8 cellular contexts compared by ENCODE assay signal in the genomic region with DNA sequence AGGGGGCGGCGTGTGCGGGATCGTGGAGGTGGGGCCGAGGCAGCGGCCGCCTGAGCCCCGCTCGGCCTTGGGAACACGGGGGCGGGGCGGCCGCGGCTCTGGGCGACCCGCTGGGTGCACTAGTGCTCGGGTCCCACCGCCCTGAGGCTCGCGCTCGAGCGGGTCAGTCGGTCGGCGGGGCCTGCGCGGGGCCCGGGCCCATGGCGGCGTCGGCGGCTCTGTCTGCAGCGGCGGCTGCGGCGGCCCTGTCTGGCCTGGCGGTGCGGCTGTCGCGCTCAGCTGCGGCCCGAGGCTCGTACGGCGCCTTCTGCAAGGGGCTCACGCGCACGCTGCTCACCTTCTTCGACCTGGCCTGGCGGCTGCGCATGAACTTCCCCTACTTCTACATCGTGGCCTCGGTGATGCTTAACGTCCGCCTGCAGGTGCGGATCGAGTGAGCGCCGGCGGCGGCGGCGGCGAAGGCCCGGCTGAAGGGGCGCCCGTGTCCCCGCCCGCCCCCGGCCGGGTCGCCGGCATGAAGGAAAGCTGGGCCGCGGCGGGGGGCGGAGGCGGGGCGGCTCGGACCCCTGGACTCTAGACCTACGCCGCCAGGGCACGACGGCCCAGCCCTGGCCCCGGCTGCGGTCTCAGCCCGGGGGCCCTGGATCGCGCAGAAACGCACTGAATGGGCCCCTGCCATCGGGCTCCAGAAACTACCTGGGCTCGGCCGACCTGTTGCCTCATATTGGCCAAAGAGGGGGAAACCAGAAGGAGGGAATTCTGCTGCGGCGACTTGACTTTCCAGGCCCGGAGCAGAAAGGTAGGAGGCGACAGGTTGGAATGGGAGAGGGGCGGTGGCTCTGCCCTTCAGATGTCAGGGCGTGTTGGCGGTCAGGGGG. TPM values are rescaled to one million over a fixed set of nuclear protein-coding genes. Genes with fewer than 3 reads are reported as not detected.
DNase-seq lines count a peak whose midpoint lies in the region; ATAC-seq, FAIRE-seq and TF ChIP-seq lines count a peak whose summit lies in the region.

A gene (plus strand): TSS at position 13 of the 878 bp plus-strand sequence. CDS start 188 bp downstream, at position 201.

- DNase-seq in K562 (ENCODE audit: extremely low read depth in 1 of 4, low spot score in 3 of 4), result peak in 2 of 4 experiments; percentile 13 to 17
- DNase-seq in NCI-H1105 (lab: John Stamatoyannopoulos, UW), result no peak
- no peak for DNase-seq in SIG-M5 treated with dmso at 0.1 percent for 504 hours (lab: John Stamatoyannopoulos, UW; ENCODE audit: unreplicated experiment)
- no peak for DNase-seq in NCI-H2081 (lab: John Stamatoyannopoulos, UW)

- intact Hi-C loops in K562 (cut with micrococcal nuclease), result loop anchor here (5.0 kb wide), 1 partner anchor 235 kb away; no protein-coding TSS in a partner anchor

- ATAC-seq in GM19468 (IDR thresholded peaks at IDR 0.05; ENCODE audit: extremely low read depth, unreplicated experiment) (peak; percentile 3), HG03520 (IDR thresholded peaks at IDR 0.05; ENCODE audit: unreplicated experiment) (peak; percentile 46), K562 (peak; percentile 83)

- H3K9me1 ChIP-seq in K562 (ENCODE audit: control insufficient read depth, insufficient read depth, low read length), result no peaks in the 10 kb centered on the region

- TF ChIP-seq RAD21 in K562 (CRISPR knock-in tag; conservative IDR thresholded peaks at IDR 0.05 in 1 of 2, IDR thresholded peaks at IDR 0.05 in 1 of 2), result no peak

- H3K4me2 ChIP-seq in K562 (ENCODE audit: insufficient read depth, low read length), result peak within 1 kb of the TSS; percentile 69

- H3K9me3 ChIP-seq in K562 (replicated peaks; ENCODE audit: control insufficient read depth, insufficient read depth, low read depth, low read length), result no peaks in the 10 kb centered on the region
- no peaks in the 10 kb centered on the region for H3K9me3 ChIP-seq in muscle layer of duodenum (ENCODE audit: control insufficient read depth in 1 of 2, low read length in 2 of 2)

- no peaks in the 10 kb centered on the region for H3K36me3 ChIP-seq in K562 (ENCODE audit: control insufficient read depth, insufficient read depth, low read length)
- H3K36me3 ChIP-seq in muscle layer of duodenum (ENCODE audit: control insufficient read depth in 1 of 2, insufficient read depth in 2 of 2, low read length in 2 of 2), result no peaks in the 10 kb centered on the region

- H2AFZ ChIP-seq in K562 (ENCODE audit: low read depth, low read length), result peak within 1 kb of the TSS; percentile 88

- 30% methylated on average over 12 of the region's 100 CpGs for WGBS in K562 (ENCODE audit: insufficient coverage, low coverage, missing lambda C conversion rate)

- peaks cover 0 to 11% of the 10 kb centered on the region in 2 experiments; a peak in 1 of 5 replicates for H3K27me3 ChIP-seq in K562 (ENCODE audit: control insufficient read depth in 2 of 2, insufficient read depth in 2 of 2, low read length in 2 of 2)
- no peaks in the 10 kb centered on the region for H3K27me3 ChIP-seq in muscle layer of duodenum (ENCODE audit: low read depth, low read length)

- H3K4me1 ChIP-seq in K562 (replicated peaks in 1 of 2; ENCODE audit: control insufficient read depth in 2 of 2, insufficient read depth in 2 of 2, low read length in 2 of 2) (peaks cover 6 to 9% of the 10 kb centered on the region in 2 experiments; a peak in 4 of 5 replicates), muscle layer of duodenum (ENCODE audit: control insufficient read depth in 1 of 2, insufficient read depth in 2 of 2, low read length in 2 of 2) (no peaks in the 10 kb centered on the region)

- POLR2A ChIA-PET in K562 (lab: Yijun Ruan, JAX), result interaction anchor here (0.5 kb wide), 1 partner anchor 16 kb away, joined by 3 read pairs; no protein-coding TSS in a partner anchor

- H4K20me1 ChIP-seq in K562 (replicated peaks; ENCODE audit: control insufficient read depth, insufficient read depth, low read length), result no peaks in the 10 kb centered on the region

- H3K79me2 ChIP-seq in K562 (ENCODE audit: control insufficient read depth, insufficient read depth, low read length), result no peaks in the 10 kb centered on the region

- no peak for TF ChIP-seq EP300 in K562 (IDR thresholded peaks at IDR 0.05; ENCODE audit: low read length)

- TF ChIP-seq CTCF in C4-2B (conservative IDR thresholded peaks at IDR 0.05) (no peak), K562 (IDR thresholded peaks at IDR 0.05 in 2 of 3, conservative IDR thresholded peaks at IDR 0.05 in 1 of 3; ENCODE audit: insufficient read depth in 2 of 3, low read depth in 1 of 3, low read length in 3 of 3) (no peak)

- FAIRE-seq in K562 (lab: Jason Lieb, UNC), result no peak

- BruUV-seq in K562 (replicated peaks; lab: Mats Ljungman, UMichigan), result no TSS peak

- H3K9ac ChIP-seq in K562 (ENCODE audit: insufficient read depth in 1 of 2, low read depth in 2 of 2, low read length in 2 of 2), result peak within 1 kb of the TSS; percentile 2 to 58; a peak in 2 of 4 replicates

- TF ChIP-seq POLR2A in K562 (conservative IDR thresholded peaks at IDR 0.05), result no peak

- H3K4me3 ChIP-seq in K562 (peak within 1 kb of the TSS; percentile 39), muscle layer of duodenum (ENCODE audit: low read depth in 1 of 2, low read length in 2 of 2) (peak within 1 kb of the TSS; percentile 50 to 51)

- in situ Hi-C loops in K562 (cut with MboI), result no loop called here

- peak within 1 kb of the TSS; percentile 58 for H3K27ac ChIP-seq in C4-2B
- no peak within 1 kb of the TSS for H3K27ac ChIP-seq in K562 (ENCODE audit: extremely low read depth, low read depth, low read length)
- H3K27ac ChIP-seq in muscle layer of duodenum (ENCODE audit: low read length), result no peak within 1 kb of the TSS

- CTCF ChIA-PET in K562 (lab: Yijun Ruan, JAX; ENCODE audit: low intra/inter-chr PET ratio), result no interaction called here

TF ChIP-seq in K562, 482 proteins besides CTCF, POLR2A, EP300 and RAD21 (continues in another document):
- peak; percentile 34; the same call in 1 of the 2 replicates for TF ChIP-seq ZFX (CRISPR knock-in tag; IDR thresholded peaks at IDR 0.05)
- no peak for TF ChIP-seq KAT7 (CRISPR knock-in tag; IDR thresholded peaks at IDR 0.05; ENCODE audit: borderline replicate concordance)
- TF ChIP-seq, protein P1, sequence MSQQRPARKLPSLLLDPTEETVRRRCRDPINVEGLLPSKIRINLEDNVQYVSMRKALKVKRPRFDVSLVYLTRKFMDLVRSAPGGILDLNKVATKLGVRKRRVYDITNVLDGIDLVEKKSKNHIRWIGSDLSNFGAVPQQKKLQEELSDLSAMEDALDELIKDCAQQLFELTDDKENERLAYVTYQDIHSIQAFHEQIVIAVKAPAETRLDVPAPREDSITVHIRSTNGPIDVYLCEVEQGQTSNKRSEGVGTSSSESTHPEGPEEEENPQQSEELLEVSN (IDR thresholded peaks at IDR 0.05; ENCODE audit: borderline replicate concordance in 1 of 2, extremely low read depth in 1 of 2, insufficient read depth in 1 of 2, insufficient read length in 1 of 2, low read depth in 1 of 2, low read length in 1 of 2, poor library complexity in 1 of 2, severe bottlenecking in 1 of 2), result peak in 1 of 2 experiments; percentile 51
- no peak for TF ChIP-seq GABPA (tag; conservative IDR thresholded peaks at IDR 0.05; ENCODE audit: low read depth)
- TF ChIP-seq MAZ (CRISPR knock-in tag; conservative IDR thresholded peaks at IDR 0.05 in 1 of 2, IDR thresholded peaks at IDR 0.05 in 1 of 2), result 0 out of 4 replicates have a peak, but pooled peaks of 1 of the 2 experiments have one; percentile 11
- TF ChIP-seq ZNF444 (CRISPR knock-in tag; IDR thresholded peaks at IDR 0.05), result no peak
- TF ChIP-seq CXXC5 (CRISPR knock-in tag; IDR thresholded peaks at IDR 0.05), result peak; percentile 23; the same call in 1 of the 2 replicates
- TF ChIP-seq ZKSCAN1 (IDR thresholded peaks at IDR 0.05; ENCODE audit: low read depth, low read length), result no peak
- TF ChIP-seq, protein P2, sequence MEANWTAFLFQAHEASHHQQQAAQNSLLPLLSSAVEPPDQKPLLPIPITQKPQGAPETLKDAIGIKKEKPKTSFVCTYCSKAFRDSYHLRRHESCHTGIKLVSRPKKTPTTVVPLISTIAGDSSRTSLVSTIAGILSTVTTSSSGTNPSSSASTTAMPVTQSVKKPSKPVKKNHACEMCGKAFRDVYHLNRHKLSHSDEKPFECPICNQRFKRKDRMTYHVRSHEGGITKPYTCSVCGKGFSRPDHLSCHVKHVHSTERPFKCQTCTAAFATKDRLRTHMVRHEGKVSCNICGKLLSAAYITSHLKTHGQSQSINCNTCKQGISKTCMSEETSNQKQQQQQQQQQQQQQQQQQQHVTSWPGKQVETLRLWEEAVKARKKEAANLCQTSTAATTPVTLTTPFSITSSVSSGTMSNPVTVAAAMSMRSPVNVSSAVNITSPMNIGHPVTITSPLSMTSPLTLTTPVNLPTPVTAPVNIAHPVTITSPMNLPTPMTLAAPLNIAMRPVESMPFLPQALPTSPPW (CRISPR knock-in tag; IDR thresholded peaks at IDR 0.05), result peak; percentile 38
- TF ChIP-seq SIN3B (IDR thresholded peaks at IDR 0.05; ENCODE audit: low read depth), result no peak
- 0 out of 2 replicates have a peak, but pooled peaks have one; percentile 23 for TF ChIP-seq ZBTB7A (IDR thresholded peaks at IDR 0.05; ENCODE audit: borderline replicate concordance, control insufficient read depth, low read depth, low read length)

RNA-seq across cellular contexts. Expression of the gene that starts here (rescaled TPM):
- 0.12 and 0.25 TPM in 2 replicates for total RNA-seq in K562 (2011; cell fraction: chromatin; rRNA removed; ENCODE audit: low replicate concordance)
- total RNA-seq in K562 (2011; cell fraction: nucleolus; rRNA removed), result 0.13 and 0.17 TPM in 2 replicates
- 0.08 and 0.15 TPM in 2 replicates for total RNA-seq in K562 (2011; cell fraction: nucleoplasm; rRNA removed)
- 0.04 and 0.09 TPM in 2 replicates for total RNA-seq in K562 (2014; rRNA removed)
- 0.04 TPM in 1 of 2 replicates, not detected in the other for total RNA-seq in K562 (2014; rRNA removed; fragmentation: Illumina TruSeq; extraction: Trizol)
- total RNA-seq in K562 (2015; rRNA removed; fragmentation: Illumina TruSeq; extraction: Trizol), result 0.11 and 0.14 TPM in 2 replicates
- total RNA-seq in K562 (2021), result 0.13 and 0.18 TPM in 2 replicates
- polyA plus RNA-seq in K562 (2011; rRNA removed), result 0.03 and 0.05 TPM in 2 replicates
- polyA plus RNA-seq in K562 (2011; cell fraction: cytosol; rRNA removed), result 0.06 and 0.09 TPM in 2 replicates
- 0.14 TPM in 2 replicates for polyA plus RNA-seq in K562 (2011; cell fraction: nucleus; rRNA removed)
- polyA plus RNA-seq in K562 (2012), result 0.20 and 0.28 TPM in 2 replicates
- polyA plus RNA-seq in K562 (2014; fragmentation: Illumina TruSeq; extraction: Trizol), result 0.04 and 0.10 TPM in 2 replicates
- polyA plus RNA-seq in K562 (2014; fragmentation: Nextera tagmentation; extraction: Ambion mirVana), result not detected
- 0.07 TPM in 2 replicates for polyA plus RNA-seq in K562 (2014; rRNA removed)
- polyA minus RNA-seq in K562 (2011; rRNA and poly(A)+ RNA removed), result not detected in 2 replicates
- polyA minus RNA-seq in K562 (2011; cell fraction: cytosol; rRNA and poly(A)+ RNA removed), result not detected in 2 replicates
- 0.27 and 0.33 TPM in 2 replicates for polyA minus RNA-seq in K562 (2011; cell fraction: nucleus; rRNA and poly(A)+ RNA removed)

Comparison
In these comparisons a context has a peak if more than half of its experiments do, and no peak if none do; other contexts are left out.
1. Peak in ATAC-seq, H3K4me3 ChIP-seq, H3K9ac ChIP-seq and H3K4me2 ChIP-seq in K562; RNA of the gene not detected or under 1 TPM.
2. ATAC-seq: peak in every context shown above with its lines; median percentile 83 in K562; 46 in HG03520; 3 in GM19468.